Comparison of ENCODE assay signal across 8 cellular contexts in genomic region chr12:57846285-57846576, GRCh38. TPM values are rescaled to one million over a fixed set of nuclear protein-coding genes. Genes with fewer than 3 reads are reported as not detected.
A peak's percentile ranks its signal among the peaks of the same experiment; 100 is the strongest.
DNase-seq lines count a peak whose midpoint lies in the region; ATAC-seq, FAIRE-seq and TF ChIP-seq lines count a peak whose summit lies in the region.

No MANE protein-coding gene starts in this region.

- POLR2A ChIA-PET in GM12878 (lab: Charles Lee) = interaction anchor here (1.3 to 3.6 kb wide), 4 partner anchors 10 to 52 kb away, joined by 4 to 25 read pairs (median 10); no protein-coding TSS in a partner anchor
- POLR2A ChIA-PET in HepG2 (lab: Yijun Ruan, JAX) = interaction anchor here (0.6 to 5.6 kb wide), 20 partner anchors 9 to 1747 kb away, joined by 3 to 110 read pairs (median 4); partner anchors contain the start of genes ATP23, CDK4 and TSPAN31

- peaks cover 52% of the 10 kb centered on the region for H3K79me2 ChIP-seq in GM12878 (ENCODE audit: control insufficient read depth, insufficient read depth, low read length)
- peaks cover 47% of the 10 kb centered on the region for H3K79me2 ChIP-seq in HepG2 (ENCODE audit: insufficient read depth, low read length)

- peak overlapping the region; percentile 94 for H3K9ac ChIP-seq in GM12878 (ENCODE audit: control insufficient read depth, insufficient read depth, low read length)
- H3K9ac ChIP-seq in HepG2 (ENCODE audit: insufficient read depth, low read depth, low read length) = peak overlapping the region; percentile 95

- H3K9me3 ChIP-seq in GM12878 (replicated peaks; ENCODE audit: control insufficient read depth, insufficient read depth, low read length) (no peaks in the 10 kb centered on the region), HepG2 (ENCODE audit: low read length) (no peaks in the 10 kb centered on the region)

- in situ Hi-C loops in GM12878 (cut with MboI) (no loop called here), HepG2 (cut with HindIII; ENCODE audit: extremely low pct_ligation_motif_present, low pct_unique_long_range_greater_than_20kb) (no loop called here)

- SMC1A ChIA-PET in GM12878 (lab: Charles Lee; ENCODE audit: uncharacterized antibody, unreplicated experiment) = interaction anchor here (0.9 to 17.6 kb wide), 2 partner anchors 9 to 55 kb away, joined by 5 to 416 read pairs; no protein-coding TSS in a partner anchor

- TF ChIP-seq RAD21 in GM12878 (IDR thresholded peaks at IDR 0.05; ENCODE audit: insufficient read depth, low read depth, low read length) (no peak), HepG2 (CRISPR knock-in tag; IDR thresholded peaks at IDR 0.05) (no peak)

- TF ChIP-seq EP300 in GM12878 (IDR thresholded peaks at IDR 0.05; ENCODE audit: borderline replicate concordance in 1 of 2, control insufficient read depth in 1 of 2, low read depth in 2 of 2, low read length in 2 of 2) = no peak
- TF ChIP-seq EP300 in HepG2 (IDR thresholded peaks at IDR 0.05; ENCODE audit: low read depth in 2 of 2, low read length in 2 of 2) = no peak
- no peak for TF ChIP-seq EP300 in HepG2 (CRISPR knock-in tag; IDR thresholded peaks at IDR 0.05; ENCODE audit: borderline replicate concordance)

- H4K20me1 ChIP-seq in GM12878 (ENCODE audit: control insufficient read depth, insufficient read depth) = peaks cover 8% of the 10 kb centered on the region
- peaks cover 44% of the 10 kb centered on the region for H4K20me1 ChIP-seq in HepG2 (ENCODE audit: insufficient read depth, low read length)

- H3K27ac Mint-ChIP-seq in IgD-negative memory B cell = peak overlapping the region; percentile 85 to 92 (median 91)
- peak overlapping the region; percentile 94 for H3K27ac Mint-ChIP-seq in type B pancreatic cell

- H3K4me1 ChIP-seq in GM12878 (ENCODE audit: control insufficient read depth, insufficient read depth, low read length) = peaks cover 30% of the 10 kb centered on the region
- peaks cover 49% of the 10 kb centered on the region for H3K4me1 ChIP-seq in HepG2 (ENCODE audit: insufficient read depth, low read length)

- H3K27ac ChIP-seq in GM12878 (ENCODE audit: control insufficient read depth, insufficient read depth) = peak overlapping the region; percentile 90
- H3K27ac ChIP-seq in HepG2 (ENCODE audit: extremely low read length, insufficient read depth, low read length) = peak overlapping the region; percentile 99

- RAD21 ChIA-PET in GM12878 (lab: Charles Lee; ENCODE audit: unreplicated experiment) = interaction anchor here (0.6 to 9.2 kb wide), 6 partner anchors 11 to 388 kb away, joined by 3 to 110 read pairs (median 5); partner anchors contain the start of gene TSPAN31

- H3K4me1 Mint-ChIP-seq in activated T-cell treated with anti-CD3 and anti-CD28 coated beads, Interleukin-2, amount 50 U/mL, for 4 hours (ENCODE audit: low read depth) = peaks cover 47% of the 10 kb centered on the region
- H3K4me1 Mint-ChIP-seq in IgD-negative memory B cell = peaks cover 34 to 43% (median 40%) of the 10 kb centered on the region in 3 donors
- H3K4me1 Mint-ChIP-seq in type B pancreatic cell (ENCODE audit: unreplicated experiment) = peaks cover 41% of the 10 kb centered on the region

- H3K36me3 Mint-ChIP-seq in activated T-cell treated with anti-CD3 and anti-CD28 coated beads, Interleukin-2, amount 50 U/mL, for 4 hours (ENCODE audit: insufficient read depth) = no peaks in the 10 kb centered on the region
- no peaks in the 10 kb centered on the region for H3K36me3 Mint-ChIP-seq in IgD-negative memory B cell
- H3K36me3 Mint-ChIP-seq in type B pancreatic cell = peaks cover 7% of the 10 kb centered on the region

- no peak for DNase-seq in activated T-cell treated with anti-CD3 and anti-CD28 coated beads, Interleukin-2, amount 50 U/mL, for 4 hours
- DNase-seq in activated T-cell treated with anti-CD3 and anti-CD28 coated beads for 4 hours (no peak), GM12878 (ENCODE audit: low read depth, low spot score) (no peak), HepG2 (ENCODE audit: low spot score) (no peak), type B pancreatic cell (ENCODE audit: extremely low spot score, unreplicated experiment) (no peak), NCI-H1048 (lab: John Stamatoyannopoulos, UW) (no peak), omental fat pad (ENCODE audit: low spot score) (no peak)

- H3K4me2 ChIP-seq in GM12878 (ENCODE audit: control insufficient read depth, insufficient read depth) (peak overlapping the region; percentile 54), HepG2 (ENCODE audit: low read depth, low read length) (peak overlapping the region; percentile 60)

- peaks cover 3 to 4% of the 10 kb centered on the region in 2 experiments; a peak in 2 of 4 replicates for H3K27me3 ChIP-seq in GM12878 (replicated peaks in 1 of 2; ENCODE audit: control insufficient read depth in 2 of 2, insufficient read depth in 2 of 2, low read length in 1 of 2)
- peaks cover 0 to 24% of the 10 kb centered on the region in 2 experiments; a peak in 2 of 5 replicates for H3K27me3 ChIP-seq in HepG2 (ENCODE audit: control insufficient read depth in 1 of 2, insufficient read depth in 2 of 2, low read length in 2 of 2)

- intact Hi-C loops in GM12878 (cut with micrococcal nuclease; ENCODE audit: unreplicated experiment) = no loop called here
- intact Hi-C loops in HepG2 (cut with micrococcal nuclease; ENCODE audit: unreplicated experiment) = no loop called here

- peak overlapping the region; percentile 99 for H3K4me3 ChIP-seq in GM12878
- H3K4me3 ChIP-seq in HepG2 (replicated peaks in 1 of 3; ENCODE audit: insufficient read depth in 1 of 3, low read depth in 2 of 3, low read length in 3 of 3) = peak overlapping the region; percentile 90 to 100 (median 99)

- 1% methylated on average over 12 of the region's 26 CpGs for WGBS in GM12878 (ENCODE audit: insufficient coverage, insufficient replicate concordance, low lambda C conversion rate, missing lambda C conversion rate)
- 0% methylated on average over 4 of the region's 26 CpGs for WGBS in HepG2 (ENCODE audit: low lambda C conversion rate)

- no peaks in the 10 kb centered on the region for H3K9me3 Mint-ChIP-seq in activated T-cell treated with anti-CD3 and anti-CD28 coated beads, Interleukin-2, amount 50 U/mL, for 4 hours
- H3K9me3 Mint-ChIP-seq in IgD-negative memory B cell (no peaks in the 10 kb centered on the region), type B pancreatic cell (no peaks in the 10 kb centered on the region)

- FAIRE-seq in GM12878 (lab: Jason Lieb, UNC) (no peak), HepG2 (lab: Jason Lieb, UNC) (no peak)

- H3K36me3 ChIP-seq in GM12878 (ENCODE audit: control insufficient read depth in 2 of 2, insufficient read depth in 2 of 2, low read length in 1 of 2) (no peaks in the 10 kb centered on the region), HepG2 (replicated peaks in 1 of 2; ENCODE audit: control insufficient read depth in 1 of 2, insufficient read depth in 2 of 2, low read length in 2 of 2) (no peaks in the 10 kb centered on the region; a peak in 2 of 5 replicates)

- no peak; the same call in 1 of the 2 replicates for TF ChIP-seq POLR2A in GM12878 (IDR thresholded peaks at IDR 0.05; ENCODE audit: low read depth, low read length)
- no peak; a peak in 1 of 4 replicates for TF ChIP-seq POLR2A in HepG2 (IDR thresholded peaks at IDR 0.05; ENCODE audit: insufficient read depth in 1 of 2, low read depth in 2 of 2, low read length in 2 of 2)

- no TSS peak for BruUV-seq in GM12878 (replicated peaks; lab: Mats Ljungman, UMichigan)
- BruUV-seq in HepG2 (replicated peaks; lab: Mats Ljungman, UMichigan) = no TSS peak

- peak; percentile 15 to 27 for ATAC-seq in activated T-cell treated with anti-CD3 and anti-CD28 coated beads, Interleukin-2, amount 50 U/mL, for 4 hours
- ATAC-seq in GM12878 (peak; percentile 27), HepG2 (peak; percentile 16), omental fat pad (ENCODE audit: low FRiP score) (no peak)

- H3K27me3 Mint-ChIP-seq in activated T-cell treated with anti-CD3 and anti-CD28 coated beads, Interleukin-2, amount 50 U/mL, for 4 hours (ENCODE audit: low read depth) = peaks cover 3% of the 10 kb centered on the region
- H3K27me3 Mint-ChIP-seq in IgD-negative memory B cell = peaks cover 3% of the 10 kb centered on the region
- peaks cover 8% of the 10 kb centered on the region for H3K27me3 Mint-ChIP-seq in type B pancreatic cell

- CTCF ChIA-PET in GM12878 (lab: Yijun Ruan, JAX) (interaction anchor here (0.7 to 3.5 kb wide), 4 partner anchors 10 to 94 kb away, joined by 3 to 20 read pairs (median 6); no protein-coding TSS in a partner anchor), HepG2 (lab: Yijun Ruan, JAX; ENCODE audit: low intra/inter-chr PET ratio, low total read pairs) (interaction anchor here (1.4 kb wide), 1 partner anchor 59 kb away, joined by 6 read pairs; no protein-coding TSS in a partner anchor)

- H3K4me3 Mint-ChIP-seq in activated T-cell treated with anti-CD3 and anti-CD28 coated beads, Interleukin-2, amount 50 U/mL, for 4 hours = peak overlapping the region; percentile 84
- peak overlapping the region; percentile 85 to 96 (median 89) for H3K4me3 Mint-ChIP-seq in IgD-negative memory B cell
- H3K4me3 Mint-ChIP-seq in type B pancreatic cell = peak overlapping the region; percentile 86

- TF ChIP-seq CTCF in GM12878 (IDR thresholded peaks at IDR 0.05 in 2 of 3, conservative IDR thresholded peaks at IDR 0.05 in 1 of 3; ENCODE audit: control insufficient read depth in 2 of 3, extremely low read depth in 1 of 3, insufficient read depth in 1 of 3, low read depth in 3 of 3, low read length in 3 of 3) = no peak
- TF ChIP-seq CTCF in HepG2 (CRISPR knock-in tag; IDR thresholded peaks at IDR 0.05) = no peak
- no peak for TF ChIP-seq CTCF in type B pancreatic cell (conservative IDR thresholded peaks at IDR 0.05)
- TF ChIP-seq CTCF in omental fat pad (IDR thresholded peaks at IDR 0.05) = no peak

- H2AFZ ChIP-seq in GM12878 (ENCODE audit: control insufficient read depth, low read depth, low read length) = peak overlapping the region; percentile 81
- no peak overlapping the region for H2AFZ ChIP-seq in HepG2 (ENCODE audit: low read length)

RNA-seq across cellular contexts. Expression of gene CTDSP2, which starts 0.3 kb away (rescaled TPM):
- 10 to 100 TPM; 30.9 to 41.7 (median 35.3) TPM for total RNA-seq in activated T-cell treated with anti-CD3 and anti-CD28 coated beads, Interleukin-2, amount 50 U/mL, for 4 hours
- polyA plus RNA-seq in IgD-negative memory B cell (44.6 TPM), GM12878 (2011; rRNA removed) (55.8 and 82.2 TPM in 2 replicates), GM12878 (2014; fragmentation: Illumina TruSeq; extraction: Trizol) (60.8 and 79.9 TPM in 2 replicates), GM12878 (2014; fragmentation: Nextera tagmentation; extraction: Ambion mirVana) (10 to 100 TPM; 17.3 to 19.0 TPM), GM12878 (2014; rRNA removed) (72.6 and 76.7 TPM in 2 replicates), GM12878 (2016; fragmentation: Nextera tagmentation; extraction: Ambion mirVana) (10 to 100 TPM; 33.0 to 40.7 TPM), HepG2 (2011; rRNA removed) (82.5 and 91.3 TPM in 2 replicates)
- total RNA-seq in GM12878 (2013; cell fraction: nucleolus; rRNA removed) = 60.6 and 61.3 TPM in 2 replicates
- total RNA-seq in GM12878 (2014; rRNA removed) (65.8 and 73.1 TPM in 2 replicates), GM12878 (2014; rRNA removed; fragmentation: Illumina TruSeq; extraction: Trizol) (42.5 and 44.9 TPM in 2 replicates), GM12878 (2021) (98.2 and 99.5 TPM in 2 replicates), HepG2 (2016; rRNA removed; fragmentation: Illumina TruSeq; extraction: Trizol) (38.1 and 42.4 TPM in 2 replicates), type B pancreatic cell (ENCODE audit: low replicate concordance) (135 and 183 TPM in 2 replicates), omental fat pad (100 to 1,000 TPM; 106 to 179 (median 150) TPM)
- polyA plus RNA-seq in GM12878 (2011; ENCODE audit: low read depth) = 43.7 TPM
- polyA plus RNA-seq in GM12878 (2011; cell fraction: cytosol; rRNA removed) = 107 and 130 TPM in 2 replicates
- polyA plus RNA-seq in GM12878 (2011; cell fraction: nucleus; rRNA removed) = 96.3 and 105 TPM in 2 replicates
- 55.5 and 61.5 TPM in 2 replicates for polyA plus RNA-seq in GM12878 (2012)
- polyA minus RNA-seq in GM12878 (2011; rRNA and poly(A)+ RNA removed) = 87.3 and 116 TPM in 2 replicates
- polyA minus RNA-seq in GM12878 (2011; cell fraction: cytosol; rRNA and poly(A)+ RNA removed) = 35.7 and 38.5 TPM in 2 replicates
- 43.9 and 46.0 TPM in 2 replicates for polyA minus RNA-seq in GM12878 (2011; cell fraction: nucleus; rRNA and poly(A)+ RNA removed)
- total RNA-seq in HepG2 (2016; cell fraction: cytosol; rRNA removed; fragmentation: Illumina TruSeq; extraction: Trizol; ENCODE audit: low read depth) = 20.5 and 21.6 TPM in 2 replicates
- 37.7 and 41.1 TPM in 2 replicates for total RNA-seq in HepG2 (2016; cell fraction: insoluble cytoplasmic fraction; rRNA removed; fragmentation: Illumina TruSeq; extraction: Trizol)
- 60.6 and 65.1 TPM in 2 replicates for total RNA-seq in HepG2 (2016; cell fraction: membrane; rRNA removed; fragmentation: Illumina TruSeq; extraction: Trizol)
- total RNA-seq in HepG2 (2016; cell fraction: nucleus; rRNA removed; fragmentation: Illumina TruSeq; extraction: Trizol) = 35.7 and 38.6 TPM in 2 replicates
- 94.6 and 96.0 TPM in 2 replicates for polyA plus RNA-seq in HepG2 (2011; cell fraction: cytosol; rRNA removed)
- polyA plus RNA-seq in HepG2 (2011; cell fraction: nucleus; rRNA removed) = 121 and 124 TPM in 2 replicates
- polyA plus RNA-seq in HepG2 (2012) = 68.6 and 96.3 TPM in 2 replicates
- polyA plus RNA-seq in HepG2 (2016; cell fraction: cytosol; fragmentation: Illumina TruSeq; extraction: Trizol; ENCODE audit: low read depth) = 59.2 and 67.3 TPM in 2 replicates
- 57.7 and 67.3 TPM in 2 replicates for polyA plus RNA-seq in HepG2 (2016; cell fraction: insoluble cytoplasmic fraction; fragmentation: Illumina TruSeq; extraction: Trizol; ENCODE audit: low read depth)
- polyA plus RNA-seq in HepG2 (2016; cell fraction: membrane; fragmentation: Illumina TruSeq; extraction: Trizol; ENCODE audit: low read depth) = 88.5 and 93.3 TPM in 2 replicates
- 61.0 and 66.5 TPM in 2 replicates for polyA plus RNA-seq in HepG2 (2016; cell fraction: nucleus; fragmentation: Illumina TruSeq; extraction: Trizol; ENCODE audit: insufficient read depth, low read depth)
- 118 and 141 TPM in 2 replicates for polyA minus RNA-seq in HepG2 (2011; rRNA and poly(A)+ RNA removed; ENCODE audit: low replicate concordance)
- 57.9 and 82.7 TPM in 2 replicates for polyA minus RNA-seq in HepG2 (2011; cell fraction: cytosol; rRNA and poly(A)+ RNA removed)
- polyA minus RNA-seq in HepG2 (2011; cell fraction: nucleus; rRNA and poly(A)+ RNA removed) = 88.2 and 116 TPM in 2 replicates

RNA-seq across cellular contexts. Expression of gene AVIL, which starts 27.7 kb away (rescaled TPM):
- under 1 TPM; 0.16 to 0.86 (median 0.24) TPM for total RNA-seq in activated T-cell treated with anti-CD3 and anti-CD28 coated beads, Interleukin-2, amount 50 U/mL, for 4 hours
- polyA plus RNA-seq in IgD-negative memory B cell = 0.19 TPM
- total RNA-seq in GM12878 (2013; cell fraction: nucleolus; rRNA removed) = 1.3 and 1.6 TPM in 2 replicates
- total RNA-seq in GM12878 (2014; rRNA removed) = 0.71 and 0.79 TPM in 2 replicates
- 0.85 and 0.97 TPM in 2 replicates for total RNA-seq in GM12878 (2014; rRNA removed; fragmentation: Illumina TruSeq; extraction: Trizol)
- total RNA-seq in GM12878 (2021) = 0.48 and 1.1 TPM in 2 replicates
- 0.30 TPM for polyA plus RNA-seq in GM12878 (2011; ENCODE audit: low read depth)
- 0.42 and 0.49 TPM in 2 replicates for polyA plus RNA-seq in GM12878 (2011; rRNA removed)
- 0.13 and 0.18 TPM in 2 replicates for polyA plus RNA-seq in GM12878 (2011; cell fraction: cytosol; rRNA removed)
- 1.7 and 1.9 TPM in 2 replicates for polyA plus RNA-seq in GM12878 (2011; cell fraction: nucleus; rRNA removed)
- 0.73 and 0.87 TPM in 2 replicates for polyA plus RNA-seq in GM12878 (2012)
- 0.93 and 1.5 TPM in 2 replicates for polyA plus RNA-seq in GM12878 (2014; fragmentation: Illumina TruSeq; extraction: Trizol)
- polyA plus RNA-seq in GM12878 (2014; fragmentation: Nextera tagmentation; extraction: Ambion mirVana) = under 1 TPM; 0.53 to 0.68 TPM
- 0.76 and 1.5 TPM in 2 replicates for polyA plus RNA-seq in GM12878 (2014; rRNA removed)
- polyA plus RNA-seq in GM12878 (2016; fragmentation: Nextera tagmentation; extraction: Ambion mirVana) = under 1 TPM; 0.83 to 0.84 TPM
- polyA minus RNA-seq in GM12878 (2011; rRNA and poly(A)+ RNA removed) = 0.66 and 0.77 TPM in 2 replicates
- polyA minus RNA-seq in GM12878 (2011; cell fraction: cytosol; rRNA and poly(A)+ RNA removed) = not detected in 2 replicates
- polyA minus RNA-seq in GM12878 (2011; cell fraction: nucleus; rRNA and poly(A)+ RNA removed) = 0.48 TPM in 1 of 2 replicates, not detected in the other
- 0.53 and 1.2 TPM in 2 replicates for total RNA-seq in HepG2 (2016; rRNA removed; fragmentation: Illumina TruSeq; extraction: Trizol)
- total RNA-seq in HepG2 (2016; cell fraction: cytosol; rRNA removed; fragmentation: Illumina TruSeq; extraction: Trizol; ENCODE audit: low read depth) = 0.18 and 0.30 TPM in 2 replicates
- total RNA-seq in HepG2 (2016; cell fraction: insoluble cytoplasmic fraction; rRNA removed; fragmentation: Illumina TruSeq; extraction: Trizol) = 0.52 and 0.54 TPM in 2 replicates
- total RNA-seq in HepG2 (2016; cell fraction: membrane; rRNA removed; fragmentation: Illumina TruSeq; extraction: Trizol) = 0.21 and 0.40 TPM in 2 replicates
- total RNA-seq in HepG2 (2016; cell fraction: nucleus; rRNA removed; fragmentation: Illumina TruSeq; extraction: Trizol) = 0.44 and 0.59 TPM in 2 replicates
- polyA plus RNA-seq in HepG2 (2011; rRNA removed) = 1.4 and 2.0 TPM in 2 replicates
- 0.56 and 0.60 TPM in 2 replicates for polyA plus RNA-seq in HepG2 (2011; cell fraction: cytosol; rRNA removed)
- 3.6 and 16.3 TPM in 2 replicates for polyA plus RNA-seq in HepG2 (2011; cell fraction: nucleus; rRNA removed)
- 1.6 and 2.2 TPM in 2 replicates for polyA plus RNA-seq in HepG2 (2012)
- polyA plus RNA-seq in HepG2 (2016; cell fraction: cytosol; fragmentation: Illumina TruSeq; extraction: Trizol; ENCODE audit: low read depth) = 0.09 TPM in 1 of 2 replicates, not detected in the other
- polyA plus RNA-seq in HepG2 (2016; cell fraction: insoluble cytoplasmic fraction; fragmentation: Illumina TruSeq; extraction: Trizol; ENCODE audit: low read depth) = 0.40 and 0.47 TPM in 2 replicates
- polyA plus RNA-seq in HepG2 (2016; cell fraction: membrane; fragmentation: Illumina TruSeq; extraction: Trizol; ENCODE audit: low read depth) = 0.12 and 0.19 TPM in 2 replicates
- 1.2 and 1.8 TPM in 2 replicates for polyA plus RNA-seq in HepG2 (2016; cell fraction: nucleus; fragmentation: Illumina TruSeq; extraction: Trizol; ENCODE audit: insufficient read depth, low read depth)
- polyA minus RNA-seq in HepG2 (2011; rRNA and poly(A)+ RNA removed; ENCODE audit: low replicate concordance) = 0.54 and 2.1 TPM in 2 replicates
- 0.70 and 1.2 TPM in 2 replicates for polyA minus RNA-seq in HepG2 (2011; cell fraction: cytosol; rRNA and poly(A)+ RNA removed)
- polyA minus RNA-seq in HepG2 (2011; cell fraction: nucleus; rRNA and poly(A)+ RNA removed) = 3.6 and 3.7 TPM in 2 replicates
- 4.9 and 6.6 TPM in 2 replicates for total RNA-seq in type B pancreatic cell (ENCODE audit: low replicate concordance)
- 1 to 10 TPM; 6.4 to 9.5 (median 8.7) TPM for total RNA-seq in omental fat pad
